ENCODE assay signal across 9 cellular contexts in genomic region chr7:117278040-117278439, GRCh38. TPM values are rescaled to one million over a fixed set of nuclear protein-coding genes. Genes with fewer than 3 reads are reported as not detected.
"Had no signal": no experiment of that assay in that cellular context is flagged by ENCODE, and none has a peak within 500 bp of the region (broad histone marks: within the 10 kb centered on the region; RNA-seq: fewer than 3 reads in every experiment).

No MANE protein-coding gene starts in this region.

- H3K4me3 Mint-ChIP-seq: GM23338, H9, IgD-negative memory B cell had no signal

- H3K36me3 Mint-ChIP-seq: IgD-negative memory B cell had no signal

- ATAC-seq: GM23338 had no signal

- H3K9me3 Mint-ChIP-seq: GM23338, H9, IgD-negative memory B cell had no signal

- H3K27ac Mint-ChIP-seq: GM23338, H9, IgD-negative memory B cell had no signal

- H3K4me2 ChIP-seq: GM23338 had no signal

- H3K4me1 Mint-ChIP-seq: GM23338, IgD-negative memory B cell had no signal

- H3K4me3 ChIP-seq: GM23338 had no signal

- H2AFZ ChIP-seq: GM23338 had no signal

- DNase-seq: H9, HCEC 1CT, KG1 had no signal

- FAIRE-seq: H1, H54, HTR-8/SVneo had no signal

RNA-seq across cellular contexts. Expression of gene WNT2, which starts 44.8 kb away (rescaled TPM):
- total RNA-seq: GM23338, H1, H9, HT-29 had no signal
- polyA plus RNA-seq: GM23338, H1, IgD-negative memory B cell had no signal
